Comparison of ENCODE assay signal across 1 cellular context in the genomic region with DNA sequence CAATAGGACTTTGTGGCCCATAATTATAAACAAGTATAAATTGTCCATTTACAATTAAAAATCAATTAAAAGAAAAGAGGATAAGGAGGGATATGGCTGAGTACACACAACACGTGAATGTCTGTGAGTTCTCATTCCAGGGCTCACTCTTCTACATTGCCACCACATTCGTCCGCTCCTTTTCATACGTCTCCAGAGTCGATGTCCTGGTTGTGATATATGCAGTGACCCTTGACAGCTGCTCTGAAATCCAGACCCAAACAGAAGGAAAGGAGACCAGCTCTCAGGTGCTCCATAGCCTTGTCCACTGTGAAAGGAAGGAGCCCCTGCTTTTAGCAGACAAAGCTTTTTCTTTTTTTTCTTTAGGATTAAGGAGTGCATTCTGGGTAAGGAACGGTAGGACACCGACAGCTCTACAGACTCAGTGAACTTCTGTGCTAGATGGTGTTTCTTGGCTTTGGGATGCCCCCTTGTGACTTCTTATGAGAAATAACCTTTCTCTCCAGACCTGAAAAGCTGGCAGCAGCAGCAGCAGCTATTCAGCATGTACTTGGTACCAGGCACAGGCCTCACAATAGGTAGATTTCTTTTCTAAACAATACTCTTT.
A peak's percentile ranks its signal among the peaks of the same experiment; 100 is the strongest.
TF ChIP-seq lines count a peak whose summit lies in the region.

No MANE protein-coding gene starts in this region.

TF ChIP-seq in H1, 55 proteins besides CTCF, POLR2A, EP300 and RAD21 (continued from another document):
- TF ChIP-seq RBBP5 (IDR thresholded peaks at IDR 0.05; ENCODE audit: borderline replicate concordance, low read depth, low read length): no peak
- TF ChIP-seq, protein P1, sequence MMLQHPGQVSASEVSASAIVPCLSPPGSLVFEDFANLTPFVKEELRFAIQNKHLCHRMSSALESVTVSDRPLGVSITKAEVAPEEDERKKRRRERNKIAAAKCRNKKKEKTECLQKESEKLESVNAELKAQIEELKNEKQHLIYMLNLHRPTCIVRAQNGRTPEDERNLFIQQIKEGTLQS (IDR thresholded peaks at IDR 0.05; ENCODE audit: insufficient read depth, low read depth, low read length): no peak
- no peak for TF ChIP-seq CBX8 (IDR thresholded peaks at IDR 0.05; ENCODE audit: borderline replicate concordance, low read depth, low read length)
- TF ChIP-seq HDAC6 (IDR thresholded peaks at IDR 0.05; ENCODE audit: low read depth, low read length): no peak
- TF ChIP-seq GTF2F1 (IDR thresholded peaks at IDR 0.05; ENCODE audit: borderline replicate concordance, low read depth, low read length): no peak
- TF ChIP-seq YY1 (IDR thresholded peaks at IDR 0.05; ENCODE audit: low read depth, low read length): 0 out of 2 replicates have a peak, but pooled peaks have one; percentile 51
- TF ChIP-seq, protein P2, sequence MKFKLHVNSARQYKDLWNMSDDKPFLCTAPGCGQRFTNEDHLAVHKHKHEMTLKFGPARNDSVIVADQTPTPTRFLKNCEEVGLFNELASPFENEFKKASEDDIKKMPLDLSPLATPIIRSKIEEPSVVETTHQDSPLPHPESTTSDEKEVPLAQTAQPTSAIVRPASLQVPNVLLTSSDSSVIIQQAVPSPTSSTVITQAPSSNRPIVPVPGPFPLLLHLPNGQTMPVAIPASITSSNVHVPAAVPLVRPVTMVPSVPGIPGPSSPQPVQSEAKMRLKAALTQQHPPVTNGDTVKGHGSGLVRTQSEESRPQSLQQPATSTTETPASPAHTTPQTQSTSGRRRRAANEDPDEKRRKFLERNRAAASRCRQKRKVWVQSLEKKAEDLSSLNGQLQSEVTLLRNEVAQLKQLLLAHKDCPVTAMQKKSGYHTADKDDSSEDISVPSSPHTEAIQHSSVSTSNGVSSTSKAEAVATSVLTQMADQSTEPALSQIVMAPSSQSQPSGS (IDR thresholded peaks at IDR 0.05; ENCODE audit: low read length): no peak
- peak; percentile 46; the same call in 1 of the 2 replicates for TF ChIP-seq TAF1 (IDR thresholded peaks at IDR 0.05; ENCODE audit: low read depth, low read length)
- no peak for TF ChIP-seq EZH2 (IDR thresholded peaks at IDR 0.05; ENCODE audit: low read depth, low read length, severe bottlenecking)
- TF ChIP-seq SAP30 (IDR thresholded peaks at IDR 0.05; ENCODE audit: insufficient read depth, insufficient replicate concordance, low read length): no peak
- no peak for TF ChIP-seq EGR1 (IDR thresholded peaks at IDR 0.05; ENCODE audit: borderline replicate concordance, low read depth, low read length)
- no peak for TF ChIP-seq TAF7 (optimal IDR thresholded peaks at IDR 0.05; ENCODE audit: borderline replicate concordance, low read depth, low read length)
- no peak for TF ChIP-seq HDAC2 (IDR thresholded peaks at IDR 0.05; ENCODE audit: borderline replicate concordance in 1 of 2, low read depth in 2 of 2, low read length in 2 of 2)
- no peak for TF ChIP-seq GABPA (IDR thresholded peaks at IDR 0.05; ENCODE audit: borderline replicate concordance, insufficient read depth, low read length)
- no peak for TF ChIP-seq ZNF274 (IDR thresholded peaks at IDR 0.05; ENCODE audit: borderline replicate concordance, extremely low read depth, low read length)
- TF ChIP-seq SP1 (IDR thresholded peaks at IDR 0.05; ENCODE audit: low read depth, low read length): 0 out of 2 replicates have a peak, but pooled peaks have one; percentile 26
- no peak for TF ChIP-seq CHD2 (IDR thresholded peaks at IDR 0.05; ENCODE audit: low read length)
- no peak for TF ChIP-seq CHD1 (IDR thresholded peaks at IDR 0.05; ENCODE audit: low read depth, low read length)
- TF ChIP-seq, protein P3, sequence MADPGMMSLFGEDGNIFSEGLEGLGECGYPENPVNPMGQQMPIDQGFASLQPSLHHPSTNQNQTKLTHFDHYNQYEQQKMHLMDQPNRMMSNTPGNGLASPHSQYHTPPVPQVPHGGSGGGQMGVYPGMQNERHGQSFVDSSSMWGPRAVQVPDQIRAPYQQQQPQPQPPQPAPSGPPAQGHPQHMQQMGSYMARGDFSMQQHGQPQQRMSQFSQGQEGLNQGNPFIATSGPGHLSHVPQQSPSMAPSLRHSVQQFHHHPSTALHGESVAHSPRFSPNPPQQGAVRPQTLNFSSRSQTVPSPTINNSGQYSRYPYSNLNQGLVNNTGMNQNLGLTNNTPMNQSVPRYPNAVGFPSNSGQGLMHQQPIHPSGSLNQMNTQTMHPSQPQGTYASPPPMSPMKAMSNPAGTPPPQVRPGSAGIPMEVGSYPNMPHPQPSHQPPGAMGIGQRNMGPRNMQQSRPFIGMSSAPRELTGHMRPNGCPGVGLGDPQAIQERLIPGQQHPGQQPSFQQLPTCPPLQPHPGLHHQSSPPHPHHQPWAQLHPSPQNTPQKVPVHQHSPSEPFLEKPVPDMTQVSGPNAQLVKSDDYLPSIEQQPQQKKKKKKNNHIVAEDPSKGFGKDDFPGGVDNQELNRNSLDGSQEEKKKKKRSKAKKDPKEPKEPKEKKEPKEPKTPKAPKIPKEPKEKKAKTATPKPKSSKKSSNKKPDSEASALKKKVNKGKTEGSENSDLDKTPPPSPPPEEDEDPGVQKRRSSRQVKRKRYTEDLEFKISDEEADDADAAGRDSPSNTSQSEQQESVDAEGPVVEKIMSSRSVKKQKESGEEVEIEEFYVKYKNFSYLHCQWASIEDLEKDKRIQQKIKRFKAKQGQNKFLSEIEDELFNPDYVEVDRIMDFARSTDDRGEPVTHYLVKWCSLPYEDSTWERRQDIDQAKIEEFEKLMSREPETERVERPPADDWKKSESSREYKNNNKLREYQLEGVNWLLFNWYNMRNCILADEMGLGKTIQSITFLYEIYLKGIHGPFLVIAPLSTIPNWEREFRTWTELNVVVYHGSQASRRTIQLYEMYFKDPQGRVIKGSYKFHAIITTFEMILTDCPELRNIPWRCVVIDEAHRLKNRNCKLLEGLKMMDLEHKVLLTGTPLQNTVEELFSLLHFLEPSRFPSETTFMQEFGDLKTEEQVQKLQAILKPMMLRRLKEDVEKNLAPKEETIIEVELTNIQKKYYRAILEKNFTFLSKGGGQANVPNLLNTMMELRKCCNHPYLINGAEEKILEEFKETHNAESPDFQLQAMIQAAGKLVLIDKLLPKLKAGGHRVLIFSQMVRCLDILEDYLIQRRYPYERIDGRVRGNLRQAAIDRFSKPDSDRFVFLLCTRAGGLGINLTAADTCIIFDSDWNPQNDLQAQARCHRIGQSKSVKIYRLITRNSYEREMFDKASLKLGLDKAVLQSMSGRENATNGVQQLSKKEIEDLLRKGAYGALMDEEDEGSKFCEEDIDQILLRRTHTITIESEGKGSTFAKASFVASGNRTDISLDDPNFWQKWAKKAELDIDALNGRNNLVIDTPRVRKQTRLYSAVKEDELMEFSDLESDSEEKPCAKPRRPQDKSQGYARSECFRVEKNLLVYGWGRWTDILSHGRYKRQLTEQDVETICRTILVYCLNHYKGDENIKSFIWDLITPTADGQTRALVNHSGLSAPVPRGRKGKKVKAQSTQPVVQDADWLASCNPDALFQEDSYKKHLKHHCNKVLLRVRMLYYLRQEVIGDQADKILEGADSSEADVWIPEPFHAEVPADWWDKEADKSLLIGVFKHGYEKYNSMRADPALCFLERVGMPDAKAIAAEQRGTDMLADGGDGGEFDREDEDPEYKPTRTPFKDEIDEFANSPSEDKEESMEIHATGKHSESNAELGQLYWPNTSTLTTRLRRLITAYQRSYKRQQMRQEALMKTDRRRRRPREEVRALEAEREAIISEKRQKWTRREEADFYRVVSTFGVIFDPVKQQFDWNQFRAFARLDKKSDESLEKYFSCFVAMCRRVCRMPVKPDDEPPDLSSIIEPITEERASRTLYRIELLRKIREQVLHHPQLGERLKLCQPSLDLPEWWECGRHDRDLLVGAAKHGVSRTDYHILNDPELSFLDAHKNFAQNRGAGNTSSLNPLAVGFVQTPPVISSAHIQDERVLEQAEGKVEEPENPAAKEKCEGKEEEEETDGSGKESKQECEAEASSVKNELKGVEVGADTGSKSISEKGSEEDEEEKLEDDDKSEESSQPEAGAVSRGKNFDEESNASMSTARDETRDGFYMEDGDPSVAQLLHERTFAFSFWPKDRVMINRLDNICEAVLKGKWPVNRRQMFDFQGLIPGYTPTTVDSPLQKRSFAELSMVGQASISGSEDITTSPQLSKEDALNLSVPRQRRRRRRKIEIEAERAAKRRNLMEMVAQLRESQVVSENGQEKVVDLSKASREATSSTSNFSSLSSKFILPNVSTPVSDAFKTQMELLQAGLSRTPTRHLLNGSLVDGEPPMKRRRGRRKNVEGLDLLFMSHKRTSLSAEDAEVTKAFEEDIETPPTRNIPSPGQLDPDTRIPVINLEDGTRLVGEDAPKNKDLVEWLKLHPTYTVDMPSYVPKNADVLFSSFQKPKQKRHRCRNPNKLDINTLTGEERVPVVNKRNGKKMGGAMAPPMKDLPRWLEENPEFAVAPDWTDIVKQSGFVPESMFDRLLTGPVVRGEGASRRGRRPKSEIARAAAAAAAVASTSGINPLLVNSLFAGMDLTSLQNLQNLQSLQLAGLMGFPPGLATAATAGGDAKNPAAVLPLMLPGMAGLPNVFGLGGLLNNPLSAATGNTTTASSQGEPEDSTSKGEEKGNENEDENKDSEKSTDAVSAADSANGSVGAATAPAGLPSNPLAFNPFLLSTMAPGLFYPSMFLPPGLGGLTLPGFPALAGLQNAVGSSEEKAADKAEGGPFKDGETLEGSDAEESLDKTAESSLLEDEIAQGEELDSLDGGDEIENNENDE (IDR thresholded peaks at IDR 0.05; ENCODE audit: insufficient replicate concordance, low read length): no peak
- TF ChIP-seq POU5F1 (IDR thresholded peaks at IDR 0.05; ENCODE audit: low read depth, low read length): no peak
- TF ChIP-seq, protein P4, sequence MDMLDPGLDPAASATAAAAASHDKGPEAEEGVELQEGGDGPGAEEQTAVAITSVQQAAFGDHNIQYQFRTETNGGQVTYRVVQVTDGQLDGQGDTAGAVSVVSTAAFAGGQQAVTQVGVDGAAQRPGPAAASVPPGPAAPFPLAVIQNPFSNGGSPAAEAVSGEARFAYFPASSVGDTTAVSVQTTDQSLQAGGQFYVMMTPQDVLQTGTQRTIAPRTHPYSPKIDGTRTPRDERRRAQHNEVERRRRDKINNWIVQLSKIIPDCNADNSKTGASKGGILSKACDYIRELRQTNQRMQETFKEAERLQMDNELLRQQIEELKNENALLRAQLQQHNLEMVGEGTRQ (IDR thresholded peaks at IDR 0.05; ENCODE audit: low read length): no peak
- TF ChIP-seq MAFK (IDR thresholded peaks at IDR 0.05; ENCODE audit: low read depth, low read length): no peak
- TF ChIP-seq SUZ12 (IDR thresholded peaks at IDR 0.05; ENCODE audit: low read length): no peak
TF ChIP-seq in H1: peak in this region for 3.
